1 cellular context compared by ENCODE assay signal in genomic region chr15:40942337-40942854, GRCh38.
TF ChIP-seq lines count a peak whose summit lies in the region.

No MANE protein-coding gene starts in this region.

TF ChIP-seq in HEK293, 187 proteins besides CTCF, POLR2A, EP300 and RAD21 (continued from another document):
- TF ChIP-seq ZNF280C (tag by site-specific recombination; IDR thresholded peaks at IDR 0.05) = no peak
- TF ChIP-seq ZNF138 (tag by site-specific recombination; IDR thresholded peaks at IDR 0.05; ENCODE audit: borderline replicate concordance) = no peak
- TF ChIP-seq ZNF202 (tag by site-specific recombination; IDR thresholded peaks at IDR 0.05; ENCODE audit: borderline replicate concordance) = no peak
TF ChIP-seq in HEK293: peak in this region for 0.
